15 cellular contexts compared by ENCODE assay signal in the genomic region with DNA sequence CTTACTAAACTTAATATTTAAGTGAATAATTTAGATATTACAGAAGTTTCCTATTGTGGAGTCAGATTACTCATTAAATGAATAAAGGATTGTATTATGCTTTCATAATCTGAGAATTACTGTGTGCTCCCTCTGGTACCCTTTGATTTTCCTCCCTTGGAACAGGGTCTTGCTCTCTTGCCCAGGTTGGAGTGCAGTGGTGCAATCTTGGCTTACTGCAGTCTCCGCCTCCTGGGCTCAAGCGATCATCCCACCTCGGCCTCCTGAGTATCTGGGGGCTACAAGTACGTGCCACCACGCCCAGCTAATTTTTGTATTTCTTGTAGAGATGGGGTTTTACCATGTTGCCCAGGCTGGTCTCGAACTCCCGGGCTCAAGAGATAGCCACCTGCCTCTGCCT. TPM values are rescaled to one million over a fixed set of nuclear protein-coding genes. Genes with fewer than 3 reads are reported as not detected.
DNase-seq lines count a peak whose midpoint lies in the region; ATAC-seq, FAIRE-seq and TF ChIP-seq lines count a peak whose summit lies in the region.
"Had no signal": no experiment of that assay in that cellular context is flagged by ENCODE, and none has a peak within 500 bp of the region (broad histone marks: within the 10 kb centered on the region; RNA-seq: fewer than 3 reads in every experiment).

No MANE protein-coding gene starts in this region.

- H3K79me1 ChIP-seq in trophoblast cell (ENCODE audit: low read length), result no peaks in the 10 kb centered on the region

- H3K18ac ChIP-seq in trophoblast cell (ENCODE audit: low read length), result no peak overlapping the region

- no peak overlapping the region for H2BK120ac ChIP-seq in trophoblast cell (ENCODE audit: insufficient read depth, low read length, poor library complexity)

- H3K4me1 Mint-ChIP-seq in CD4-positive, CD25-positive, alpha-beta regulatory T cell, result peaks cover 28 to 72% (median 33%) of the 10 kb centered on the region in 4 donors
- peaks cover 31% of the 10 kb centered on the region for H3K4me1 Mint-ChIP-seq in activated CD4-positive, alpha-beta T cell treated with anti-CD3 and anti-CD28 coated beads, Interleukin-2, amount 10 ng/mL, durations not matched to agents 7 days and 5 days

- H2AK5ac ChIP-seq in trophoblast cell (ENCODE audit: low read length), result no peak overlapping the region

- peak; percentile 9 for FAIRE-seq in GM12892 (lab: Jason Lieb, UNC)
- FAIRE-seq: A549, H54 had no signal

- peak overlapping the region; percentile 98 for H3K4ac ChIP-seq in trophoblast cell (ENCODE audit: low read depth, low read length)

- H3K4me3 Mint-ChIP-seq in CD4-positive, CD25-positive, alpha-beta regulatory T cell, result no peak overlapping the region
- H3K4me3 Mint-ChIP-seq in activated CD4-positive, alpha-beta T cell treated with anti-CD3 and anti-CD28 coated beads, Interleukin-2, amount 10 ng/mL, durations not matched to agents 7 days and 5 days, result no peak overlapping the region
- H3K4me3 Mint-ChIP-seq: CD14-positive monocyte; CD8-positive, alpha-beta memory T cell had no signal

- no peak overlapping the region for H2AFZ ChIP-seq in trophoblast cell (ENCODE audit: insufficient read depth, low read length, poor library complexity)
- H2AFZ ChIP-seq: GM23248 had no signal

- DNase-seq in CD4-positive, CD25-positive, alpha-beta regulatory T cell, result no peak
- DNase-seq in GM12892 (ENCODE audit: insufficient read length) (no peak), trophoblast cell (no peak)
- no peak for DNase-seq in effector memory CD4-positive, alpha-beta T cell
- no peak for DNase-seq in activated CD4-positive, alpha-beta T cell treated with anti-CD3 and anti-CD28 coated beads, Interleukin-2, amount 10 ng/mL, durations not matched to agents 7 days and 5 days
- DNase-seq: Caco-2; CD8-positive, alpha-beta memory T cell; DND-41; GDM1; GM23248 had no signal

- no peak overlapping the region for H3K23ac ChIP-seq in trophoblast cell (ENCODE audit: low read length)

- H3K27me3 ChIP-seq in CD4-positive, CD25-positive, alpha-beta regulatory T cell (ENCODE audit: control insufficient read depth, insufficient read depth, low read length), result no peaks in the 10 kb centered on the region
- H3K27me3 ChIP-seq in effector memory CD4-positive, alpha-beta T cell (replicated peaks; ENCODE audit: control insufficient read depth, insufficient read depth, low read length, poor library complexity, severe bottlenecking), result no peaks in the 10 kb centered on the region
- no peaks in the 10 kb centered on the region for H3K27me3 ChIP-seq in trophoblast cell (ENCODE audit: insufficient read depth, low read length)

- no peak overlapping the region for H4K91ac ChIP-seq in trophoblast cell (ENCODE audit: low read depth, low read length)

- peaks cover 51% of the 10 kb centered on the region for H3K4me1 ChIP-seq in CD4-positive, CD25-positive, alpha-beta regulatory T cell (ENCODE audit: control insufficient read depth, insufficient read depth, low read length, poor library complexity, severe bottlenecking)
- H3K4me1 ChIP-seq in effector memory CD4-positive, alpha-beta T cell (ENCODE audit: control insufficient read depth, insufficient read depth, low read length, poor library complexity, severe bottlenecking), result peaks cover 12% of the 10 kb centered on the region
- H3K4me1 ChIP-seq in trophoblast cell (ENCODE audit: control insufficient read depth in 1 of 2, insufficient read depth in 2 of 2, low read length in 2 of 2), result no peaks in the 10 kb centered on the region
- H3K4me1 ChIP-seq: Caco-2 had no signal

- H3K14ac ChIP-seq in trophoblast cell (ENCODE audit: low read length), result no peak overlapping the region

- peaks cover 46% of the 10 kb centered on the region for H3K36me3 ChIP-seq in CD4-positive, CD25-positive, alpha-beta regulatory T cell (ENCODE audit: control insufficient read depth, insufficient read depth, low read length)
- H3K36me3 ChIP-seq in effector memory CD4-positive, alpha-beta T cell (ENCODE audit: control insufficient read depth, insufficient read depth, low read length), result peaks cover 28% of the 10 kb centered on the region
- H3K36me3 ChIP-seq in trophoblast cell (ENCODE audit: control insufficient read depth in 1 of 2, insufficient read depth in 2 of 2, low read length in 2 of 2), result peaks cover 9 to 14% of the 10 kb centered on the region in 2 experiments

- H3K9me3 Mint-ChIP-seq in CD4-positive, CD25-positive, alpha-beta regulatory T cell, result no peaks in the 10 kb centered on the region
- H3K9me3 Mint-ChIP-seq in activated CD4-positive, alpha-beta T cell treated with anti-CD3 and anti-CD28 coated beads, Interleukin-2, amount 10 ng/mL, durations not matched to agents 7 days and 5 days, result no peaks in the 10 kb centered on the region
- H3K9me3 Mint-ChIP-seq: CD14-positive monocyte; CD8-positive, alpha-beta memory T cell had no signal

- no peak overlapping the region for H2BK5ac ChIP-seq in trophoblast cell (ENCODE audit: low read depth, low read length, poor library complexity)

- no peak overlapping the region for H4K12ac ChIP-seq in trophoblast cell (ENCODE audit: low read depth, low read length)

- H3K27me3 Mint-ChIP-seq in CD4-positive, CD25-positive, alpha-beta regulatory T cell, result no peaks in the 10 kb centered on the region
- no peaks in the 10 kb centered on the region for H3K27me3 Mint-ChIP-seq in activated CD4-positive, alpha-beta T cell treated with anti-CD3 and anti-CD28 coated beads, Interleukin-2, amount 10 ng/mL, durations not matched to agents 7 days and 5 days
- H3K27me3 Mint-ChIP-seq: CD8-positive, alpha-beta memory T cell had no signal

- peaks cover 17% of the 10 kb centered on the region for H3K79me2 ChIP-seq in trophoblast cell (ENCODE audit: control insufficient read depth, insufficient read depth, low read length, poor library complexity)

- no CpG with 5 or more reads among the region's 7 CpGs for WGBS in trophoblast cell (ENCODE audit: extremely low coverage, insufficient coverage, insufficient read length)

- no peak overlapping the region for H4K8ac ChIP-seq in trophoblast cell (ENCODE audit: low read depth, low read length)

- H3K27ac Mint-ChIP-seq in CD4-positive, CD25-positive, alpha-beta regulatory T cell, result no peak overlapping the region
- H3K27ac Mint-ChIP-seq in activated CD4-positive, alpha-beta T cell treated with anti-CD3 and anti-CD28 coated beads, Interleukin-2, amount 10 ng/mL, durations not matched to agents 7 days and 5 days, result no peak overlapping the region

- TF ChIP-seq POLR2A in GM12892 (IDR thresholded peaks at IDR 0.05; ENCODE audit: low read depth, low read length), result no peak

- no peak for ATAC-seq in CD4-positive, CD25-positive, alpha-beta regulatory T cell (ENCODE audit: low read depth in 2 of 2)
- ATAC-seq in GM18909 (IDR thresholded peaks at IDR 0.05; ENCODE audit: poor library complexity, unreplicated experiment), result no peak
- ATAC-seq: A549, HCT116 had no signal

- no peak overlapping the region for H3K9ac ChIP-seq in trophoblast cell (ENCODE audit: low read length)
- H3K9ac ChIP-seq: GM23248 had no signal

- H3K4me2 ChIP-seq in trophoblast cell (ENCODE audit: low read length), result no peak overlapping the region
- H3K4me2 ChIP-seq: A549 had no signal

- CTCF ChIA-PET in activated CD4-positive, alpha-beta T cell treated with anti-CD3 and anti-CD28 coated beads, Interleukin-2, amount 10 ng/mL, durations not matched to agents 7 days and 5 days (lab: Charles Lee), result interaction anchor here (1.5 kb wide), 1 partner anchor 17 kb away, joined by 3 read pairs; no protein-coding TSS in a partner anchor

- peaks cover 12% of the 10 kb centered on the region for H3K36me3 Mint-ChIP-seq in CD4-positive, CD25-positive, alpha-beta regulatory T cell
- H3K36me3 Mint-ChIP-seq in activated CD4-positive, alpha-beta T cell treated with anti-CD3 and anti-CD28 coated beads, Interleukin-2, amount 10 ng/mL, durations not matched to agents 7 days and 5 days (ENCODE audit: low read depth), result peaks cover 19% of the 10 kb centered on the region

- peak overlapping the region; percentile 14 for H3K27ac ChIP-seq in CD4-positive, CD25-positive, alpha-beta regulatory T cell (ENCODE audit: insufficient read depth, low read length, poor library complexity, severe bottlenecking)
- peak overlapping the region; percentile 13 for H3K27ac ChIP-seq in effector memory CD4-positive, alpha-beta T cell (ENCODE audit: insufficient read depth, low read length, poor library complexity, severe bottlenecking)
- H3K27ac ChIP-seq in trophoblast cell (ENCODE audit: low read depth, low read length), result no peak overlapping the region
- H3K27ac ChIP-seq: A549, GM23248 had no signal

- no peak overlapping the region for H2BK12ac ChIP-seq in trophoblast cell (ENCODE audit: low read length)

- POLR2A ChIA-PET in activated CD4-positive, alpha-beta T cell treated with anti-CD3 and anti-CD28 coated beads, Interleukin-2, amount 10 ng/mL, durations not matched to agents 7 days and 5 days (lab: Charles Lee), result no interaction called here

- no peaks in the 10 kb centered on the region for H3K9me3 ChIP-seq in CD4-positive, CD25-positive, alpha-beta regulatory T cell (ENCODE audit: control insufficient read depth in 2 of 2, low read length in 2 of 2)
- H3K9me3 ChIP-seq in effector memory CD4-positive, alpha-beta T cell (ENCODE audit: control insufficient read depth, low read length), result no peaks in the 10 kb centered on the region
- no peaks in the 10 kb centered on the region for H3K9me3 ChIP-seq in trophoblast cell (ENCODE audit: insufficient read depth, low read depth, low read length)
- H3K9me3 ChIP-seq: A549, Caco-2 had no signal

- H3K4me3 ChIP-seq in CD4-positive, CD25-positive, alpha-beta regulatory T cell (ENCODE audit: low read depth, low read length), result peak overlapping the region; percentile 10
- no peak overlapping the region for H3K4me3 ChIP-seq in effector memory CD4-positive, alpha-beta T cell (ENCODE audit: insufficient read depth, low read depth, low read length, poor library complexity, severe bottlenecking)
- H3K4me3 ChIP-seq in trophoblast cell (ENCODE audit: low read depth, low read length), result no peak overlapping the region
- H3K4me3 ChIP-seq: A549, GM23248 had no signal

RNA-seq across cellular contexts. Expression of a gene that starts 9.6 kb away (rescaled TPM):
- 177 TPM for total RNA-seq in CD4-positive, CD25-positive, alpha-beta regulatory T cell
- 100 to 1,000 TPM; 145 to 155 (median 150) TPM for polyA plus RNA-seq in CD4-positive, CD25-positive, alpha-beta regulatory T cell
- polyA plus RNA-seq in GM12892 (2012; ENCODE audit: missing spikeins), result 54.2 TPM
- polyA plus RNA-seq in trophoblast cell (2013), result 80.7 and 84.4 TPM in 2 replicates
- 100 to 1,000 TPM; 120 to 131 TPM for total RNA-seq in activated CD4-positive, alpha-beta T cell treated with anti-CD3 and anti-CD28 coated beads, Interleukin-2, amount 10 ng/mL, durations not matched to agents 7 days and 5 days

RNA-seq across cellular contexts. Expression of a gene that starts 24.9 kb away (rescaled TPM):
- total RNA-seq in CD4-positive, CD25-positive, alpha-beta regulatory T cell, result 29.6 TPM
- 10 to 100 TPM; 40.8 to 66.0 (median 50.2) TPM for polyA plus RNA-seq in CD4-positive, CD25-positive, alpha-beta regulatory T cell
- 104 TPM for polyA plus RNA-seq in GM12892 (2012; ENCODE audit: missing spikeins)
- polyA plus RNA-seq in trophoblast cell (2013), result 85.5 and 90.6 TPM in 2 replicates
- 10 to 100 TPM; 58.4 to 65.8 TPM for total RNA-seq in activated CD4-positive, alpha-beta T cell treated with anti-CD3 and anti-CD28 coated beads, Interleukin-2, amount 10 ng/mL, durations not matched to agents 7 days and 5 days

RNA-seq across cellular contexts. Expression of a gene that starts 43.9 kb away (rescaled TPM):
- total RNA-seq in CD4-positive, CD25-positive, alpha-beta regulatory T cell, result 187 TPM
- polyA plus RNA-seq in CD4-positive, CD25-positive, alpha-beta regulatory T cell, result 100 to 1,000 TPM; 112 to 144 (median 136) TPM
- 38.0 TPM for polyA plus RNA-seq in GM12892 (2012; ENCODE audit: missing spikeins)
- polyA plus RNA-seq in trophoblast cell (2013), result 26.7 and 26.8 TPM in 2 replicates
- total RNA-seq in activated CD4-positive, alpha-beta T cell treated with anti-CD3 and anti-CD28 coated beads, Interleukin-2, amount 10 ng/mL, durations not matched to agents 7 days and 5 days, result 10 to 100 TPM; 62.9 to 64.0 TPM

RNA-seq across cellular contexts. Expression of a gene that starts 52.5 kb away (rescaled TPM):
- 205 TPM for total RNA-seq in CD4-positive, CD25-positive, alpha-beta regulatory T cell
- 100 to 1,000 TPM in 2 of 4 donors, 10 to 100 TPM in 2; 83.6 to 121 (median 99.9) TPM for polyA plus RNA-seq in CD4-positive, CD25-positive, alpha-beta regulatory T cell
- 206 TPM for polyA plus RNA-seq in GM12892 (2012; ENCODE audit: missing spikeins)
- 141 and 146 TPM in 2 replicates for polyA plus RNA-seq in trophoblast cell (2013)
- total RNA-seq in activated CD4-positive, alpha-beta T cell treated with anti-CD3 and anti-CD28 coated beads, Interleukin-2, amount 10 ng/mL, durations not matched to agents 7 days and 5 days, result 100 to 1,000 TPM; 192 to 209 TPM

RNA-seq across cellular contexts. Expression of a gene that starts 53.4 kb away (rescaled TPM):
- total RNA-seq in CD4-positive, CD25-positive, alpha-beta regulatory T cell, result 21.7 TPM
- 100 to 1,000 TPM in 2 of 4 donors, 10 to 100 TPM in 2; 86.9 to 122 (median 103) TPM for polyA plus RNA-seq in CD4-positive, CD25-positive, alpha-beta regulatory T cell
- polyA plus RNA-seq in GM12892 (2012; ENCODE audit: missing spikeins), result 81.4 TPM
- polyA plus RNA-seq in trophoblast cell (2013), result 53.3 and 54.2 TPM in 2 replicates
- total RNA-seq in activated CD4-positive, alpha-beta T cell treated with anti-CD3 and anti-CD28 coated beads, Interleukin-2, amount 10 ng/mL, durations not matched to agents 7 days and 5 days, result 10 to 100 TPM; 65.5 to 73.0 TPM
